Comparison of ENCODE assay signal across 4 cellular contexts in the genomic region with DNA sequence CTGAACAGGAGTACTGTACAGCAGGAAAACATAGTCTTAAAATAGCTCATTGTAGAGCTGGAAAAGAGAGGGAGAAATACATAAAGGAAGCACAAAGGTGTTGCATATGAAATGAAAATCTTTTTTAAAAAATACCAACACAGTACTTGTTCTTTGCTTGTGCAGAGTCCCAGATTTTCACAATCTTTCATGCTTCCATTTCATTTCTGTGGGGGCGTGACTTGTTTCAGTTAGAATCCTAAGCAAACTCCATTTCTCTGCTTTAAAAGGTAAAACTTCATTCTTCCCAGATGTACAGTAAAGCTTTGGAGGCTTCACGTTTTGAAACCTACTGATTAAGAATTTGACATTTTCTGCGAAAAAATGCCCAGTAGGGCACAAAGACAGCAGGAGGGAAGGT. TPM values are rescaled to one million over a fixed set of nuclear protein-coding genes. Genes with fewer than 3 reads are reported as not detected.
"Had no signal": no experiment of that assay in that cellular context is flagged by ENCODE, and none has a peak within 500 bp of the region (broad histone marks: within the 10 kb centered on the region; RNA-seq: fewer than 3 reads in every experiment).

No MANE protein-coding gene starts in this region.

- DNase-seq: GDM1, GF-D8 had no signal

- ATAC-seq: GM12878 had no signal

- H3K4me3 ChIP-seq: GM12878 had no signal

RNA-seq across cellular contexts. Expression of gene MARCHF10, which starts 48.5 kb away (rescaled TPM):
- total RNA-seq: G401 had no signal
